Comparison of ENCODE assay signal across 1 cellular context in genomic region chr17:39153541-39154111, GRCh38.
A peak's percentile ranks its signal among the peaks of the same experiment; 100 is the strongest.
TF ChIP-seq lines count a peak whose summit lies in the region.

No MANE protein-coding gene starts in this region.

TF ChIP-seq in HEK293, 187 proteins besides CTCF, POLR2A, EP300 and RAD21 (continued from another document):
- TF ChIP-seq PRDM2 (tag by site-specific recombination; IDR thresholded peaks at IDR 0.05; ENCODE audit: borderline replicate concordance) (no peak), ZNF341 (tag by site-specific recombination; IDR thresholded peaks at IDR 0.05; ENCODE audit: low read depth) (0 out of 2 replicates have a peak, but pooled peaks have one; percentile 13), GLIS1 (tag by site-specific recombination; IDR thresholded peaks at IDR 0.05) (no peak), YY2 (tag by site-specific recombination; IDR thresholded peaks at IDR 0.05) (no peak; the same call in 1 of the 2 replicates), ZNF169 (tag by site-specific recombination; IDR thresholded peaks at IDR 0.05) (no peak), KLF8 (tag by site-specific recombination; IDR thresholded peaks at IDR 0.05) (no peak; the same call in 1 of the 2 replicates)
